In the genomic region with DNA sequence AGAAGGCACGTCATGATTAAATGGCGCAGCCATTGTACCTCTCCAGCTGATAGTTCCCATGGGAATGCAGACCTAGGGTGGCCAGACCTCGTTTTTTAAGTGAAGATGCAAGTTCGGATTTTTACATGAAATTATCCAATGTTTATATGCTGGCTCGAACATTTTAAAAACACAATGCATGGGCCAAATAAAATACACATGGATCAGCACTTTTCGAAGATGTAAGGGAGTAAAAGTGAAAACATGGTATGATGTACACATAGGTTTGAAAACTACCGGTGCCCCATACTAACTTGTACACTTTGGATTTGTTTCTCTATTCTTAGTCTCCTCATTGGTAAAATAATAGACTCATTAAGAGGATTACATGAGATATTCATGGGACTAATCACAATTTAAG, we compare ENCODE assay signal across 31 cellular contexts.
"Had no signal": no experiment of that assay in that cellular context is flagged by ENCODE, and none has a peak within 500 bp of the region (broad histone marks: within the 10 kb centered on the region; RNA-seq: fewer than 3 reads in every experiment).

No MANE protein-coding gene starts in this region.

- H3K36me3 Mint-ChIP-seq: natural killer cell; neural progenitor cell; stimulated activated memory B cell treated with anti-CD40 and anti-IgM and Interleukin-4, amounts not matched to agents 10 μg/mL and 1 μg/mL and 100 μg/mL, for 72 hours; type B pancreatic cell had no signal

- H3K9ac ChIP-seq: neural progenitor cell, parathyroid adenoma had no signal

- H3K27ac ChIP-seq: neural progenitor cell, ovary, parathyroid adenoma, psoas muscle, skin epidermis, spleen, suprapubic skin, testis, tibial artery, transverse colon, upper lobe of right lung, uterus had no signal

- H3K4me1 ChIP-seq: neural progenitor cell, parathyroid adenoma, psoas muscle, spleen, suprapubic skin, testis, tibial artery, transverse colon, upper lobe of right lung, uterus had no signal

- H3K4me3 Mint-ChIP-seq: natural killer cell; nephron; neural progenitor cell; stimulated activated memory B cell treated with anti-CD40 and anti-IgM and Interleukin-4, amounts not matched to agents 10 μg/mL and 1 μg/mL and 100 μg/mL, for 72 hours; stimulated activated naive CD8-positive, alpha-beta T cell treated with anti-CD3 and anti-CD28 coated beads, Interleukin-15, amount 100 ng/mL, for 72 hours; type B pancreatic cell had no signal

- H3K4me2 ChIP-seq: neural progenitor cell, smooth muscle cell had no signal

- H3K27ac Mint-ChIP-seq: natural killer cell; nephron; neural progenitor cell; progenitor cell of endocrine pancreas; stimulated activated memory B cell treated with anti-CD40 and anti-IgM and Interleukin-4, amounts not matched to agents 10 μg/mL and 1 μg/mL and 100 μg/mL, for 72 hours; stimulated activated naive CD8-positive, alpha-beta T cell treated with anti-CD3 and anti-CD28 coated beads, Interleukin-15, amount 100 ng/mL, for 72 hours; type B pancreatic cell had no signal

- H3K27me3 Mint-ChIP-seq: progenitor cell of endocrine pancreas; stimulated activated memory B cell treated with anti-CD40 and anti-IgM and Interleukin-4, amounts not matched to agents 10 μg/mL and 1 μg/mL and 100 μg/mL, for 72 hours; stimulated activated naive CD8-positive, alpha-beta T cell treated with anti-CD3 and anti-CD28 coated beads, Interleukin-15, amount 100 ng/mL, for 72 hours; type B pancreatic cell had no signal

- H3K9me3 Mint-ChIP-seq: nephron; neural progenitor cell; stimulated activated memory B cell treated with anti-CD40 and anti-IgM and Interleukin-4, amounts not matched to agents 10 μg/mL and 1 μg/mL and 100 μg/mL, for 72 hours; type B pancreatic cell had no signal

- ATAC-seq: natural killer cell; psoas muscle; right cardiac atrium; sciatic nerve; stimulated activated memory B cell treated with anti-CD40 and anti-IgM and Interleukin-4, amounts not matched to agents 10 μg/mL and 1 μg/mL and 100 μg/mL, for 72 hours; stimulated activated naive CD8-positive, alpha-beta T cell treated with anti-CD3 and anti-CD28 coated beads, Interleukin-15, amount 100 ng/mL, for 72 hours; stimulated activated naive CD8-positive, alpha-beta T cell treated with anti-CD3 and anti-CD28 coated beads, Interleukin-15, Interleukin-2, amounts not matched to agents 100 U/mL and 50 U/mL, for 24 hours; upper lobe of right lung had no signal

- H3K9me3 ChIP-seq: ovary, psoas muscle, spleen, suprapubic skin, testis, tibial artery, transverse colon, upper lobe of right lung, uterus had no signal

- H3K4me1 Mint-ChIP-seq: natural killer cell; nephron; neural progenitor cell; stimulated activated memory B cell treated with anti-CD40 and anti-IgM and Interleukin-4, amounts not matched to agents 10 μg/mL and 1 μg/mL and 100 μg/mL, for 72 hours; stimulated activated naive CD8-positive, alpha-beta T cell treated with anti-CD3 and anti-CD28 coated beads, Interleukin-15, amount 100 ng/mL, for 72 hours had no signal

- H3K79me2 ChIP-seq: parathyroid adenoma had no signal

- DNase-seq: natural killer cell; occipital lobe; ovary; posterior cingulate gyrus; psoas muscle; right cardiac atrium; spleen; stimulated activated CD4-positive, alpha-beta T cell treated with anti-CD3 and anti-CD28 coated beads, Interleukin-12 subunit alpha, Interleukin-12 subunit beta, amount 100 ng/mL, for 4 hours; stimulated activated CD4-positive, alpha-beta T cell treated with anti-CD3 and anti-CD28 coated beads, Interleukin-1b, Interleukin-23, amount 100 ng/mL, for 48 hours; stimulated activated CD4-positive, alpha-beta T cell treated with anti-CD3 and anti-CD28 coated beads, Interleukin-4, amount 100 ng/mL, for 1 hour; stimulated activated CD4-positive, alpha-beta T cell treated with anti-CD3 and anti-CD28 coated beads, Interleukin-4, amount 100 ng/mL, for 4 hours; stimulated activated CD8-positive, alpha-beta memory T cell treated with anti-CD3 and anti-CD28 coated beads, Interleukin-4, amount 100 ng/mL, for 48 hours; stimulated activated naive CD4-positive, alpha-beta T cell; stimulated activated naive CD8-positive, alpha-beta T cell treated with anti-CD3 and anti-CD28 coated beads, Interleukin-15, amount 100 ng/mL, for 72 hours; stimulated activated naive CD8-positive, alpha-beta T cell treated with anti-CD3 and anti-CD28 coated beads, Interleukin-15, Interleukin-2, amounts not matched to agents 100 U/mL and 50 U/mL, for 24 hours; substantia nigra; testis; tibial artery; transverse colon; upper lobe of right lung; uterus had no signal

- H3K27me3 ChIP-seq: neural progenitor cell, ovary, spleen, suprapubic skin, testis, tibial artery, transverse colon, upper lobe of right lung, uterus had no signal

- H2AFZ ChIP-seq: neural progenitor cell, parathyroid adenoma had no signal

- H3K36me3 ChIP-seq: neural progenitor cell, ovary, spleen, suprapubic skin, tibial artery, transverse colon, upper lobe of right lung, uterus had no signal

- H3K4me3 ChIP-seq: neural progenitor cell, ovary, psoas muscle, skin epidermis, smooth muscle cell, spleen, suprapubic skin, testis, tibial artery, transverse colon, upper lobe of right lung, uterus had no signal
